8 cellular contexts compared by ENCODE assay signal in the genomic region with DNA sequence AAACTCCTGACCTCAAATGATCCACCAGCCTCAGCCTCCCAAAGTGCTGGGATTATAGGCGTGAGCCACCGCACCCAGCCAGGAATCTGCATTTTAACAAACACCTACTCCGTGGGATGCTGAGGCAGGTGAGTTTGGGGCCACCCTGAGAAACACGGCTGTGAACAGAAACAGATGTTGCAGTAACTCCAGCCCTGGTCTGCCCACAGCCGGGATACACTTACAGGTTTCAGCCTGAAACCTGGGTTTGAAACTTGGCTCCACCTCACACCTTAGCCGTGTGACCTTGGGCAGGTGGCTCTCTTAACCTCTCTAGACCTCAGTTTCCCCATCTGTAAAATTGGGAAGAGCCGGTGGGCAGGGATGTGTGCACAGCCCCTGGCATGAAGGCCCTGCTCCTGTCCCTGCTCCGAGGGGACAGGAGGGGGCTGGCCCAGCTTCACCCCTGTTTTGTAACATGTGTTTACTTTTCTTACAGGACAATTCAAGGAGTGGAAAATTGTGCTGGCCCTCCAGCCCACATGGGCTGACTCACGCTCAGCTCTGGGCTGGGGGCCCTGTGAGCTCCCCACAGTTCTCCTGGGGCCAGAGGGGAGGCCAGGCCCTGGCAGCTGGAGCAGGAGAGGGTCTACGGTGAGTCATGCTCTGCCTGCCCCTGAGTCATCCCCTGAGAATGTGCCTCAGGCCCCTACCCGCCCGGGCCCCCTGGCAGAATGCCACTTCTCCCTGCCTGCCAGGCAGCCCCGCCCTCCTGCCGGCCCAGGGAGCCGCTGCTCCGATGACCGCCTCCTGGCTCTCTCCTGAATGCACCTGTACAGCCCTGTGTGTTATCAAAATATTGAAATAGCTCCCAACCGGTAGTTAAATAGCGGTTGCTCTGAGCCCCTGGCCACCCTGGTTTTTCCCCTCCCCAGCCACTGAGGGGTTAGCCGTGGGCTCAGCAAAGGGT. TPM values are rescaled to one million over a fixed set of nuclear protein-coding genes. Genes with fewer than 3 reads are reported as not detected.
DNase-seq lines count a peak whose midpoint lies in the region; ATAC-seq, FAIRE-seq and TF ChIP-seq lines count a peak whose summit lies in the region.

No MANE protein-coding gene starts in this region.

- H3K4me3 ChIP-seq in astrocyte of the cerebellum (ENCODE audit: low read depth, low read length): no peak overlapping the region

- in situ Hi-C loops in astrocyte of the cerebellum (cut with HindIII; ENCODE audit: low sequenced_read_pairs): loop anchor here (5.0 kb wide), 1 partner anchor 77 kb away; no protein-coding TSS in a partner anchor

- ATAC-seq in stimulated activated naive B cell treated with anti-CD40 and anti-IgM and Interleukin-4, amounts not matched to agents 10 μg/mL and 1 μg/mL and 100 μg/mL, for 72 hours (replicated peaks): peak; percentile 36 to 48
- ATAC-seq in GM18502 (IDR thresholded peaks at IDR 0.05; ENCODE audit: poor library complexity, unreplicated experiment): no peak
- no peak for ATAC-seq in activated T-cell treated with anti-CD3 and anti-CD28 coated beads, Interleukin-2, amount 50 U/mL, for 4 hours

- H3K9me3 Mint-ChIP-seq in stimulated activated naive B cell treated with anti-CD40 and anti-IgM and Interleukin-4, amounts not matched to agents 10 μg/mL and 1 μg/mL and 100 μg/mL, for 72 hours: no peaks in the 10 kb centered on the region
- H3K9me3 Mint-ChIP-seq in activated T-cell treated with anti-CD3 and anti-CD28 coated beads, Interleukin-2, amount 50 U/mL, for 4 hours: no peaks in the 10 kb centered on the region

- DNase-seq in NCI-H2081 (lab: John Stamatoyannopoulos, UW): peak; percentile 93
- peak; percentile 94 for DNase-seq in astrocyte of the cerebellum (ENCODE audit: low read depth)
- DNase-seq in iPS-NIHi11 (ENCODE audit: low spot score): peak; percentile 65
- no peak for DNase-seq in stimulated activated naive B cell treated with anti-CD40 and anti-IgM and Interleukin-4, amounts not matched to agents 10 μg/mL and 1 μg/mL and 100 μg/mL, for 72 hours
- DNase-seq in activated naive CD4-positive, alpha-beta T cell (lab: John Stamatoyannopoulos, UW): no peak
- DNase-seq in activated T-cell treated with anti-CD3 and anti-CD28 coated beads, Interleukin-2, amount 50 U/mL, for 4 hours: no peak

- H3K36me3 Mint-ChIP-seq in stimulated activated naive B cell treated with anti-CD40 and anti-IgM and Interleukin-4, amounts not matched to agents 10 μg/mL and 1 μg/mL and 100 μg/mL, for 72 hours: no peaks in the 10 kb centered on the region
- no peaks in the 10 kb centered on the region for H3K36me3 Mint-ChIP-seq in activated T-cell treated with anti-CD3 and anti-CD28 coated beads, Interleukin-2, amount 50 U/mL, for 4 hours (ENCODE audit: insufficient read depth)

- H3K27ac Mint-ChIP-seq in stimulated activated naive B cell treated with anti-CD40 and anti-IgM and Interleukin-4, amounts not matched to agents 10 μg/mL and 1 μg/mL and 100 μg/mL, for 72 hours: no peak overlapping the region

- peak; percentile 98 for FAIRE-seq in G401.6 (lab: Jason Lieb, UNC)

- H3K4me1 Mint-ChIP-seq in stimulated activated naive B cell treated with anti-CD40 and anti-IgM and Interleukin-4, amounts not matched to agents 10 μg/mL and 1 μg/mL and 100 μg/mL, for 72 hours: peaks cover 7 to 20% of the 10 kb centered on the region in 2 donors
- no peaks in the 10 kb centered on the region for H3K4me1 Mint-ChIP-seq in activated T-cell treated with anti-CD3 and anti-CD28 coated beads, Interleukin-2, amount 50 U/mL, for 4 hours (ENCODE audit: low read depth)

- H3K4me3 Mint-ChIP-seq in stimulated activated naive B cell treated with anti-CD40 and anti-IgM and Interleukin-4, amounts not matched to agents 10 μg/mL and 1 μg/mL and 100 μg/mL, for 72 hours: peak overlapping the region in 1 of 2 donors; percentile 59
- no peak overlapping the region for H3K4me3 Mint-ChIP-seq in activated T-cell treated with anti-CD3 and anti-CD28 coated beads, Interleukin-2, amount 50 U/mL, for 4 hours

- no peak for TF ChIP-seq CTCF in astrocyte of the cerebellum (IDR thresholded peaks at IDR 0.05; ENCODE audit: low read depth, low read length, missing control alignments)

- H3K27me3 Mint-ChIP-seq in stimulated activated naive B cell treated with anti-CD40 and anti-IgM and Interleukin-4, amounts not matched to agents 10 μg/mL and 1 μg/mL and 100 μg/mL, for 72 hours: peaks cover 28 to 35% of the 10 kb centered on the region in 2 donors
- H3K27me3 Mint-ChIP-seq in activated T-cell treated with anti-CD3 and anti-CD28 coated beads, Interleukin-2, amount 50 U/mL, for 4 hours (ENCODE audit: low read depth): peaks cover 22% of the 10 kb centered on the region

RNA-seq across cellular contexts. Expression of gene PPL, which starts 7.7 kb away (rescaled TPM):
- under 1 TPM; 0.08 to 0.11 (median 0.08) TPM for total RNA-seq in activated T-cell treated with anti-CD3 and anti-CD28 coated beads, Interleukin-2, amount 50 U/mL, for 4 hours

RNA-seq across cellular contexts. Expression of gene SEC14L5, which starts 13.5 kb away (rescaled TPM):
- total RNA-seq in activated T-cell treated with anti-CD3 and anti-CD28 coated beads, Interleukin-2, amount 50 U/mL, for 4 hours: not detected

Comparison
In these comparisons a context has a peak if more than half of its experiments do, and no peak if none do; other contexts are left out.
1. DNase-seq: peak in NCI-H2081 (2 of 2), astrocyte of the cerebellum (single experiment) and iPS-NIHi11 (single experiment); none in stimulated activated naive B cell treated with anti-CD40 and anti-IgM and Interleukin-4, amounts not matched to agents 10 μg/mL and 1 μg/mL and 100 μg/mL, for 72 hours (single experiment), activated naive CD4-positive, alpha-beta T cell (0 of 4) and activated T-cell treated with anti-CD3 and anti-CD28 coated beads, Interleukin-2, amount 50 U/mL, for 4 hours (single experiment).
2. ATAC-seq: peak in stimulated activated naive B cell treated with anti-CD40 and anti-IgM and Interleukin-4, amounts not matched to agents 10 μg/mL and 1 μg/mL and 100 μg/mL, for 72 hours (2 of 2); none in GM18502 (single experiment) and activated T-cell treated with anti-CD3 and anti-CD28 coated beads, Interleukin-2, amount 50 U/mL, for 4 hours (0 of 2).